20 cellular contexts compared by ENCODE assay signal in genomic region chr2:181943411-181944124, GRCh38. TPM values are rescaled to one million over a fixed set of nuclear protein-coding genes. Genes with fewer than 3 reads are reported as not detected.
"Had no signal": no experiment of that assay in that cellular context is flagged by ENCODE, and none has a peak within 500 bp of the region (broad histone marks: within the 10 kb centered on the region; RNA-seq: fewer than 3 reads in every experiment).

No MANE protein-coding gene starts in this region.

- DNase-seq: activated CD4-positive, alpha-beta T cell treated with anti-CD3 and anti-CD28 coated beads, Interleukin-2, amount 10 ng/mL, durations not matched to agents 24 days and 14 days; activated CD4-positive, CD25-positive, alpha-beta regulatory T cell; activated CD8-positive, alpha-beta memory T cell treated with anti-CD3 and anti-CD28 coated beads, Interleukin-2, amount 50 U/mL, for 48 hours; activated naive CD4-positive, alpha-beta T cell; activated naive CD8-positive, alpha-beta T cell treated with anti-CD3 and anti-CD28 coated beads, Interleukin-2, amount 10 ng/mL, durations not matched to agents 7 days and 5 days; effector CD8-positive, alpha-beta T cell; kidney glomerular epithelial cell; naive thymus-derived CD4-positive, alpha-beta T cell; stimulated activated CD4-positive, alpha-beta T cell treated with anti-CD3 and anti-CD28 coated beads, Interleukin-4, amount 100 ng/mL, for 4 hours; stimulated activated CD8-positive, alpha-beta memory T cell treated with anti-CD3 and anti-CD28 coated beads, Interleukin-4, amount 100 ng/mL, for 48 hours; stimulated activated naive CD4-positive, alpha-beta T cell treated with Interleukin-2 at 50 U/mL for 16 hours; substantia nigra had no signal

- ATAC-seq: naive thymus-derived CD4-positive, alpha-beta T cell had no signal

- H3K4me3 Mint-ChIP-seq: activated CD4-positive, alpha-beta T cell treated with anti-CD3 and anti-CD28 coated beads, Interleukin-2, amount 10 ng/mL, durations not matched to agents 24 days and 14 days; activated naive CD8-positive, alpha-beta T cell treated with anti-CD3 and anti-CD28 coated beads, Interleukin-2, amount 10 ng/mL, durations not matched to agents 7 days and 5 days; brain; central memory CD8-positive, alpha-beta T cell; naive thymus-derived CD4-positive, alpha-beta T cell; T-helper 2 cell treated with Interferon-gamma antibody and Interleukin-4, amounts not matched to agents 5 μg/mL and 100 μg/mL, for 36 hours had no signal

- H3K4me1 Mint-ChIP-seq: activated CD4-positive, alpha-beta T cell treated with anti-CD3 and anti-CD28 coated beads, Interleukin-2, amount 10 ng/mL, durations not matched to agents 24 days and 14 days; activated naive CD8-positive, alpha-beta T cell treated with anti-CD3 and anti-CD28 coated beads, Interleukin-2, amount 10 ng/mL, durations not matched to agents 7 days and 5 days; brain; central memory CD8-positive, alpha-beta T cell had no signal

- H3K9me3 Mint-ChIP-seq: brain; central memory CD8-positive, alpha-beta T cell; naive thymus-derived CD4-positive, alpha-beta T cell; T-helper 2 cell treated with Interferon-gamma antibody and Interleukin-4, amounts not matched to agents 5 μg/mL and 100 μg/mL, for 36 hours had no signal

- H3K36me3 ChIP-seq: neutrophil, tibial nerve had no signal

- H3K27ac ChIP-seq: neutrophil, tibial nerve had no signal

- H3K27me3 ChIP-seq: neutrophil, tibial nerve had no signal

- H3K4me1 ChIP-seq: tibial nerve had no signal

- H3K4me3 ChIP-seq: tibial nerve had no signal

- H3K27ac Mint-ChIP-seq: activated CD4-positive, alpha-beta T cell treated with anti-CD3 and anti-CD28 coated beads, Interleukin-2, amount 10 ng/mL, durations not matched to agents 24 days and 14 days; activated naive CD8-positive, alpha-beta T cell treated with anti-CD3 and anti-CD28 coated beads, Interleukin-2, amount 10 ng/mL, durations not matched to agents 7 days and 5 days; brain; naive thymus-derived CD4-positive, alpha-beta T cell; T-helper 2 cell treated with Interferon-gamma antibody and Interleukin-4, amounts not matched to agents 5 μg/mL and 100 μg/mL, for 36 hours had no signal

- FAIRE-seq: endothelial cell of umbilical vein had no signal

- H3K9me3 ChIP-seq: neutrophil, tibial nerve had no signal

- H3K36me3 Mint-ChIP-seq: activated naive CD8-positive, alpha-beta T cell treated with anti-CD3 and anti-CD28 coated beads, Interleukin-2, amount 10 ng/mL, durations not matched to agents 7 days and 5 days; brain had no signal

RNA-seq across cellular contexts. Expression of gene PPP1R1C, which starts 42.1 kb away (rescaled TPM):
- total RNA-seq: activated CD4-positive, alpha-beta T cell treated with anti-CD3 and anti-CD28 coated beads, Interleukin-2, amount 10 ng/mL, durations not matched to agents 24 days and 14 days; activated naive CD8-positive, alpha-beta T cell treated with anti-CD3 and anti-CD28 coated beads, Interleukin-2, amount 10 ng/mL, durations not matched to agents 7 days and 5 days; endothelial cell of umbilical vein; lung microvascular endothelial cell; mononuclear cell; naive thymus-derived CD4-positive, alpha-beta T cell had no signal
- polyA plus RNA-seq: naive thymus-derived CD4-positive, alpha-beta T cell had no signal
